In genomic region chr17:7589204-7589868, GRCh38 we compare ENCODE assay signal across 9 cellular contexts. TPM values are rescaled to one million over a fixed set of nuclear protein-coding genes. Genes with fewer than 3 reads are reported as not detected.
DNase-seq lines count a peak whose midpoint lies in the region; ATAC-seq and TF ChIP-seq lines count a peak whose summit lies in the region.
"Had no signal": no experiment of that assay in that cellular context is flagged by ENCODE, and none has a peak within 500 bp of the region (broad histone marks: within the 10 kb centered on the region; RNA-seq: fewer than 3 reads in every experiment).

No MANE protein-coding gene starts in this region.

- no peaks in the 10 kb centered on the region for H3K9me3 ChIP-seq in smooth muscle cell (replicated peaks; ENCODE audit: low read depth)

- TF ChIP-seq CTCF in coronary artery (IDR thresholded peaks at IDR 0.05), result peak; percentile 93
- TF ChIP-seq CTCF in kidney epithelial cell (IDR thresholded peaks at IDR 0.05; ENCODE audit: insufficient read depth, low read length, poor library complexity, severe bottlenecking), result peak; percentile 88
- TF ChIP-seq CTCF in smooth muscle cell (IDR thresholded peaks at IDR 0.05; ENCODE audit: borderline replicate concordance, insufficient read depth, poor library complexity, severe bottlenecking), result peak; percentile 85

- no peak overlapping the region for H2AFZ ChIP-seq in smooth muscle cell (ENCODE audit: low read depth)

- H4K20me1 ChIP-seq in smooth muscle cell (ENCODE audit: low read depth), result peaks cover 9% of the 10 kb centered on the region

- peaks cover 5% of the 10 kb centered on the region for H3F3A ChIP-seq in smooth muscle cell (ENCODE audit: low read depth)

- H3K4me3 ChIP-seq in coronary artery (peak overlapping the region; percentile 72), kidney epithelial cell (ENCODE audit: low read depth, low read length) (peak overlapping the region; percentile 19), smooth muscle cell (peak overlapping the region; percentile 38)

- peak; percentile 20 for DNase-seq in SIG-M5 treated with dmso at 0.1 percent for 504 hours (lab: John Stamatoyannopoulos, UW; ENCODE audit: unreplicated experiment)
- no peak for DNase-seq in SIG-M5 (lab: John Stamatoyannopoulos, UW)
- DNase-seq in activated CD4-positive, alpha-beta T cell treated with anti-CD3 and anti-CD28 coated beads for 4 hours, result peak; percentile 63 to 68
- DNase-seq in coronary artery (ENCODE audit: low spot score), result peak; percentile 85
- no peak for DNase-seq in kidney epithelial cell (ENCODE audit: low read depth)
- DNase-seq in smooth muscle cell (lab: John Stamatoyannopoulos, UW; ENCODE audit: unreplicated experiment), result no peak
- no peak for DNase-seq in NCI-H2196 treated with DMSO at 0.1 percent for 48 hours (lab: John Stamatoyannopoulos, UW; ENCODE audit: unreplicated experiment)
- DNase-seq: DND-41 had no signal

- peaks cover 31% of the 10 kb centered on the region for H3K4me1 ChIP-seq in smooth muscle cell (ENCODE audit: low read depth)

- H3K27me3 ChIP-seq in kidney epithelial cell (ENCODE audit: control insufficient read depth, insufficient read depth, low read length) (no peaks in the 10 kb centered on the region), smooth muscle cell (ENCODE audit: low read depth) (no peaks in the 10 kb centered on the region)

- H3K36me3 ChIP-seq in kidney epithelial cell (ENCODE audit: control insufficient read depth, insufficient read depth, low read length) (peaks cover 9% of the 10 kb centered on the region), smooth muscle cell (ENCODE audit: low read depth) (peaks cover 6% of the 10 kb centered on the region)

- H3K79me2 ChIP-seq in smooth muscle cell (ENCODE audit: low read depth), result peaks cover 14% of the 10 kb centered on the region

- WGBS in smooth muscle cell (ENCODE audit: low lambda C conversion rate), result 23% methylated on average over 56 of the region's 56 CpGs

- peak overlapping the region; percentile 54 for H3K9ac ChIP-seq in smooth muscle cell (ENCODE audit: low read depth)

- H3K27ac ChIP-seq in coronary artery, result peak overlapping the region; percentile 4 to 74
- H3K27ac ChIP-seq in smooth muscle cell (ENCODE audit: low read depth), result peak overlapping the region; percentile 96

- no peak for ATAC-seq in HG02973 (IDR thresholded peaks at IDR 0.05; ENCODE audit: unreplicated experiment)

- H3K4me2 ChIP-seq in smooth muscle cell, result peak overlapping the region; percentile 77

RNA-seq across cellular contexts. Expression of gene SOX15, which starts 0.6 kb away (rescaled TPM):
- 1.8 and 3.4 TPM in 2 replicates for total RNA-seq in kidney epithelial cell
- total RNA-seq in smooth muscle cell, result 13.4 and 16.1 TPM in 2 replicates
- 7.3 and 39.0 TPM in 2 replicates for polyA plus RNA-seq in smooth muscle cell

RNA-seq across cellular contexts. Expression of gene MPDU1, which starts 5.7 kb away (rescaled TPM):
- total RNA-seq in kidney epithelial cell, result 161 and 187 TPM in 2 replicates
- 155 and 228 TPM in 2 replicates for total RNA-seq in smooth muscle cell
- polyA plus RNA-seq in smooth muscle cell, result 70.7 and 75.1 TPM in 2 replicates

RNA-seq across cellular contexts. Expression of gene CD68, which starts 9.9 kb away (rescaled TPM):
- total RNA-seq in kidney epithelial cell (7.4 and 8.7 TPM in 2 replicates), smooth muscle cell (20.7 and 22.7 TPM in 2 replicates)
- 27.5 and 30.2 TPM in 2 replicates for polyA plus RNA-seq in smooth muscle cell

RNA-seq across cellular contexts. Expression of gene FXR2, which starts 25.4 kb away (rescaled TPM):
- total RNA-seq in kidney epithelial cell (43.0 and 45.7 TPM in 2 replicates), smooth muscle cell (22.8 and 31.1 TPM in 2 replicates)
- polyA plus RNA-seq in smooth muscle cell, result 50.0 and 50.6 TPM in 2 replicates

RNA-seq across cellular contexts. Expression of gene SENP3, which starts 27.6 kb away (rescaled TPM):
- 107 and 109 TPM in 2 replicates for total RNA-seq in kidney epithelial cell
- total RNA-seq in smooth muscle cell, result 72.1 and 90.3 TPM in 2 replicates
- 33.7 and 35.7 TPM in 2 replicates for polyA plus RNA-seq in smooth muscle cell

Comparison
In these comparisons a context has a peak if more than half of its experiments do, and no peak if none do; other contexts are left out.
1. DNase-seq: peak in SIG-M5 treated with dmso at 0.1 percent for 504 hours (single experiment), activated CD4-positive, alpha-beta T cell treated with anti-CD3 and anti-CD28 coated beads for 4 hours (2 of 2) and coronary artery (single experiment); none in SIG-M5 (single experiment), kidney epithelial cell (single experiment), smooth muscle cell (single experiment) and NCI-H2196 treated with DMSO at 0.1 percent for 48 hours (single experiment).
2. H3K4me3 ChIP-seq: peak in every context shown above with its lines; median percentile 72 in coronary artery; 38 in smooth muscle cell; 19 in kidney epithelial cell.
3. Peak in every context shown above with its lines, with median percentiles within 50 percentile points of each other: CTCF ChIP-seq.